In genomic region chr7:157335256-157335655, GRCh38 we compare ENCODE assay signal across 1 cellular context.
TF ChIP-seq lines count a peak whose summit lies in the region.

No MANE protein-coding gene starts in this region.

TF ChIP-seq in GM23338, 12 proteins besides CTCF, POLR2A, EP300 and RAD21:
- TF ChIP-seq REST (IDR thresholded peaks at IDR 0.05; ENCODE audit: unreplicated experiment), result no peak
